ENCODE assay signal across 8 cellular contexts in genomic region chr15:100349696-100350433, GRCh38. TPM values are rescaled to one million over a fixed set of nuclear protein-coding genes. Genes with fewer than 3 reads are reported as not detected.
A peak's percentile ranks its signal among the peaks of the same experiment; 100 is the strongest.
DNase-seq lines count a peak whose midpoint lies in the region; ATAC-seq and TF ChIP-seq lines count a peak whose summit lies in the region.

No MANE protein-coding gene starts in this region.

- peak; percentile 97 for ATAC-seq in GM19468 (IDR thresholded peaks at IDR 0.05; ENCODE audit: extremely low read depth, unreplicated experiment)

- peak overlapping the region; percentile 83 for H3K4me3 Mint-ChIP-seq in activated T-cell treated with anti-CD3 and anti-CD28 coated beads, Interleukin-2, amount 50 U/mL, for 24 hours

- H3K4me1 Mint-ChIP-seq in activated T-cell treated with anti-CD3 and anti-CD28 coated beads, Interleukin-2, amount 50 U/mL, for 24 hours (ENCODE audit: low read depth), result peaks cover 8% of the 10 kb centered on the region

- H3K9ac ChIP-seq in mucosa of stomach (ENCODE audit: low read length), result peak overlapping the region; percentile 83

- H3K9me3 ChIP-seq in mucosa of stomach (ENCODE audit: control insufficient read depth, low read length), result no peaks in the 10 kb centered on the region

- H3K36me3 ChIP-seq in mucosa of stomach (ENCODE audit: control insufficient read depth, insufficient read depth, low read length), result no peaks in the 10 kb centered on the region

- no peaks in the 10 kb centered on the region for H3K36me3 Mint-ChIP-seq in activated T-cell treated with anti-CD3 and anti-CD28 coated beads, Interleukin-2, amount 50 U/mL, for 24 hours (ENCODE audit: low read depth)

- peaks cover 26% of the 10 kb centered on the region for H3K27me3 Mint-ChIP-seq in activated T-cell treated with anti-CD3 and anti-CD28 coated beads, Interleukin-2, amount 50 U/mL, for 24 hours

- no peaks in the 10 kb centered on the region for H3K27me3 ChIP-seq in mucosa of stomach (ENCODE audit: control insufficient read depth, insufficient read depth, low read length)

- TF ChIP-seq POLR2A in erythroblast (IDR thresholded peaks at IDR 0.05; ENCODE audit: low read length), result no peak

- H3K27ac Mint-ChIP-seq in activated T-cell treated with anti-CD3 and anti-CD28 coated beads, Interleukin-2, amount 50 U/mL, for 24 hours, result peak overlapping the region; percentile 90

- no peaks in the 10 kb centered on the region for H3K9me3 Mint-ChIP-seq in activated T-cell treated with anti-CD3 and anti-CD28 coated beads, Interleukin-2, amount 50 U/mL, for 24 hours

- peak; percentile 78 for DNase-seq in COR-L47 (lab: John Stamatoyannopoulos, UW)
- DNase-seq in HT-29 (ENCODE audit: low spot score), result peak; percentile 98
- peak; percentile 92 for DNase-seq in OCI-M1 (lab: John Stamatoyannopoulos, UW)
- DNase-seq in activated T-cell treated with anti-CD3 and anti-CD28 coated beads, Interleukin-2, amount 50 U/mL, for 24 hours, result peak; percentile 94
- DNase-seq in erythroblast (lab: John Stamatoyannopoulos, UW), result peak; percentile 82 to 88
- peak; percentile 65 to 72 for DNase-seq in stimulated activated CD8-positive, alpha-beta memory T cell treated with anti-CD3 and anti-CD28 coated beads, Interleukin-4, amount 100 ng/mL, for 4 hours (ENCODE audit: low read depth in 2 of 2, low spot score in 1 of 2)

- peaks cover 5% of the 10 kb centered on the region for H3K4me1 ChIP-seq in mucosa of stomach (ENCODE audit: control insufficient read depth, insufficient read depth, low read length)

- peak overlapping the region; percentile 66 for H3K4me3 ChIP-seq in mucosa of stomach (ENCODE audit: low read length)

RNA-seq across cellular contexts. Expression of gene ADAMTS17, which starts 8.1 kb away (rescaled TPM):
- 3.0 and 4.2 TPM in 2 replicates for total RNA-seq in HT-29 (2014; rRNA removed; shearing (Covaris generic))

Comparison
In these comparisons a context has a peak if more than half of its experiments do, and no peak if none do; other contexts are left out.
1. Peak in every context shown above with its lines: DNase-seq, ATAC-seq and H3K4me3 ChIP-seq.